ENCODE assay signal across 8 cellular contexts in genomic region chr3:136193273-136194043, GRCh38. TPM values are rescaled to one million over a fixed set of nuclear protein-coding genes. Genes with fewer than 3 reads are reported as not detected.
A peak's percentile ranks its signal among the peaks of the same experiment; 100 is the strongest.
DNase-seq lines count a peak whose midpoint lies in the region; ATAC-seq, FAIRE-seq and TF ChIP-seq lines count a peak whose summit lies in the region.

No MANE protein-coding gene starts in this region.

- H3K4me3 ChIP-seq in ACC112 (ENCODE audit: low read depth, low read length): peak overlapping the region; percentile 92
- peak overlapping the region; percentile 75 for H3K4me3 ChIP-seq in WERI-Rb-1 (ENCODE audit: low read depth, low read length)
- peak overlapping the region; percentile 91 for H3K4me3 ChIP-seq in right cardiac atrium (ENCODE audit: low read length)
- H3K4me3 ChIP-seq in skin epidermis: peak overlapping the region; percentile 54 to 92 (median 69)

- H2AFZ ChIP-seq in ACC112 (ENCODE audit: low read length, unreplicated experiment): no peak overlapping the region

- H3K9me3 ChIP-seq in WERI-Rb-1 (ENCODE audit: severe bottlenecking) (no peaks in the 10 kb centered on the region), right cardiac atrium (ENCODE audit: control insufficient read depth, low read length) (no peaks in the 10 kb centered on the region)

- WGBS in right cardiac atrium: 2% methylated on average over 6 of the region's 6 CpGs

- peak; percentile 36 for FAIRE-seq in GM12892 (lab: Jason Lieb, UNC)

- intact Hi-C loops in right cardiac atrium (cut with DNase I): loop anchor here in 1 of 4 donors (10.0 kb wide), 3 partner anchors 59 to 119 kb away; partner anchors contain the start of gene PCCB

- H3K27ac ChIP-seq in ACC112 (ENCODE audit: low read depth, low read length) (peak overlapping the region; percentile 18; the same call in 1 of the 2 replicates), WERI-Rb-1 (peak overlapping the region; percentile 100), right cardiac atrium (ENCODE audit: low read length) (no peak overlapping the region), skin epidermis (peak overlapping the region in 17 of 21 experiments; percentile 5 to 100 (median 99))

- H3K4me1 ChIP-seq in ACC112 (ENCODE audit: control insufficient read depth, insufficient read depth, low read length, unreplicated experiment) (peaks cover 17% of the 10 kb centered on the region), right cardiac atrium (ENCODE audit: control insufficient read depth, insufficient read depth, low read length) (peaks cover 7% of the 10 kb centered on the region)

- H3K27me3 ChIP-seq in ACC112 (ENCODE audit: insufficient read depth, low read length) (no peaks in the 10 kb centered on the region), WERI-Rb-1 (ENCODE audit: insufficient read depth, low read depth, severe bottlenecking) (no peaks in the 10 kb centered on the region), right cardiac atrium (ENCODE audit: control insufficient read depth, insufficient read depth) (no peaks in the 10 kb centered on the region)

- no peak for ATAC-seq in right cardiac atrium
- no peak for ATAC-seq in HG02623 (IDR thresholded peaks at IDR 0.05; ENCODE audit: unreplicated experiment)

- no peak for DNase-seq in GM12892 (ENCODE audit: insufficient read length)
- DNase-seq in WERI-Rb-1: no peak
- DNase-seq in right cardiac atrium: no peak
- no peak for DNase-seq in NCI-H1048 (lab: John Stamatoyannopoulos, UW)
- DNase-seq in cerebellar cortex (ENCODE audit: low spot score): no peak

- peaks cover 72% of the 10 kb centered on the region for H3K79me2 ChIP-seq in ACC112 (ENCODE audit: control insufficient read depth, insufficient read depth, low read length, unreplicated experiment)

- TF ChIP-seq POLR2A in GM12892 (IDR thresholded peaks at IDR 0.05; ENCODE audit: low read depth, low read length): no peak

- 0 out of 2 replicates have a peak, but pooled peaks cover 4% of the 10 kb centered on the region for H3K36me3 ChIP-seq in ACC112 (ENCODE audit: insufficient read depth, low read length)
- H3K36me3 ChIP-seq in WERI-Rb-1: peaks cover 33% of the 10 kb centered on the region

- no peak for TF ChIP-seq CTCF in WERI-Rb-1 (IDR thresholded peaks at IDR 0.05; ENCODE audit: low read depth, low read length)

RNA-seq across cellular contexts. Expression of gene MSL2, which starts 2.7 kb away (rescaled TPM):
- 8.9 TPM for polyA plus RNA-seq in GM12892 (2012; ENCODE audit: missing spikeins)
- total RNA-seq in right cardiac atrium: 10 to 100 TPM; 22.4 to 27.0 (median 23.2) TPM
- polyA plus RNA-seq in right cardiac atrium: 5.7 TPM

RNA-seq across cellular contexts. Expression of gene PCCB, which starts 56.7 kb away (rescaled TPM):
- 57.4 TPM for polyA plus RNA-seq in GM12892 (2012; ENCODE audit: missing spikeins)
- total RNA-seq in right cardiac atrium: 10 to 100 TPM; 69.3 to 78.6 (median 75.2) TPM
- polyA plus RNA-seq in right cardiac atrium: 51.8 TPM
